Comparison of ENCODE assay signal across 22 cellular contexts in the genomic region with DNA sequence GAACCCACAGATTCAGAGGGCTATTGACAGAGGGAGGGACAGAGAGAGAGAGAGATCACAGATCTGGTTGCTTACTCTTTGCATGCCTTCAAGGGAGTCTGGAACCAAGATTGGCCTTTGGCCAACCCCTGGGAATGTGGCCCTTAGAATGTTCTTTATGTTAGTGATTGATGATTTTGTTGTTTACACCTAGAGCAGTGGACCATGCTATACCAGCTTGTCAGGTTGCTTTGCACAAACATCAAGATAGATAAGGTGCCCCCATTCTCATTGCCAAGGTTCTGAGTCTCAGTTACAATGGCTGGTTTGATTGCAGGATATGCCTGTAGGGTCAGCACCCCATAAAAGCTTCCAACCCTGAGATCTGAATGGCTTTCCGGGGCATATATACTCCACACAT. TPM values are rescaled to one million over a fixed set of nuclear protein-coding genes. Genes with fewer than 3 reads are reported as not detected.
DNase-seq lines count a peak whose midpoint lies in the region; ATAC-seq and TF ChIP-seq lines count a peak whose summit lies in the region.
"Had no signal": no experiment of that assay in that cellular context is flagged by ENCODE, and none has a peak within 500 bp of the region (broad histone marks: within the 10 kb centered on the region; RNA-seq: fewer than 3 reads in every experiment).

No MANE protein-coding gene starts in this region.

- CTCF ChIA-PET in IMR-90 (lab: Yijun Ruan, JAX): no interaction called here
- CTCF ChIA-PET in activated CD4-positive, alpha-beta T cell treated with anti-CD3 and anti-CD28 coated beads for 36 hours (lab: Charles Lee): interaction anchor here (0.9 to 1.6 kb wide), 4 partner anchors 9 to 183 kb away, joined by 3 to 6 read pairs (median 5); no protein-coding TSS in a partner anchor

- no peak overlapping the region for H2AFZ ChIP-seq in IMR-90 (replicated peaks; ENCODE audit: low read length, poor library complexity)
- H2AFZ ChIP-seq: GM23248 had no signal

- POLR2A ChIA-PET in IMR-90 (lab: Charles Lee; ENCODE audit: unreplicated experiment): no interaction called here
- POLR2A ChIA-PET in activated CD4-positive, alpha-beta T cell treated with anti-CD3 and anti-CD28 coated beads for 36 hours (lab: Charles Lee): no interaction called here

- no peak overlapping the region for H4K8ac ChIP-seq in IMR-90 (ENCODE audit: low read depth in 2 of 2, low read length in 2 of 2)

- no peak overlapping the region for H3K4me3 ChIP-seq in IMR-90 (ENCODE audit: insufficient read depth, low read depth, low read length)
- H3K4me3 ChIP-seq: BLaER1 treated with 17β-estradiol and CSF1 and Interleukin-3, amounts not matched to agents 10 nM and 100 nM; GM23248 had no signal

- H3K4ac ChIP-seq in IMR-90 (ENCODE audit: low read depth, low read length): peak overlapping the region; percentile 17; the same call in 1 of the 2 replicates

- peak overlapping the region; percentile 23; the same call in 1 of the 2 replicates for H2BK20ac ChIP-seq in IMR-90 (ENCODE audit: low read depth, low read length)

- intact Hi-C loops in IMR-90 (cut with micrococcal nuclease): no loop called here
- intact Hi-C loops in activated CD4-positive, alpha-beta T cell treated with anti-CD3 and anti-CD28 coated beads for 36 hours (cut with DNase I, micrococcal nuclease): no loop called here

- no peak for TF ChIP-seq RAD21 in IMR-90 (IDR thresholded peaks at IDR 0.05; ENCODE audit: low read length)

- H3K9ac ChIP-seq in IMR-90 (ENCODE audit: low read depth, low read length): no peak overlapping the region
- H3K9ac ChIP-seq: BLaER1 treated with 17β-estradiol and CSF1 and Interleukin-3, amounts not matched to agents 10 nM and 100 nM; GM23248 had no signal

- H3K23ac ChIP-seq in IMR-90 (ENCODE audit: low read depth, low read length): no peak overlapping the region

- no peaks in the 10 kb centered on the region for H3K36me3 Mint-ChIP-seq in activated CD4-positive, alpha-beta T cell treated with anti-CD3 and anti-CD28 coated beads for 36 hours (ENCODE audit: low read depth)

- no peak overlapping the region for H2AK5ac ChIP-seq in IMR-90 (ENCODE audit: low read depth, low read length)

- no peak overlapping the region for H3K4me3 Mint-ChIP-seq in activated CD4-positive, alpha-beta T cell treated with anti-CD3 and anti-CD28 coated beads for 36 hours
- H3K4me3 Mint-ChIP-seq: CD8-positive, alpha-beta memory T cell; H9 had no signal

- no peak overlapping the region for H4K91ac ChIP-seq in IMR-90 (ENCODE audit: insufficient read depth, low read depth, low read length)

- TF ChIP-seq POLR2A in IMR-90 (IDR thresholded peaks at IDR 0.05; ENCODE audit: low read depth, low read length): no peak

- H3K14ac ChIP-seq in IMR-90 (replicated peaks; ENCODE audit: low read depth, low read length): no peak overlapping the region

- H3K9me3 ChIP-seq in IMR-90 (ENCODE audit: control insufficient read depth, insufficient read depth, low read length): no peaks in the 10 kb centered on the region

- dilution Hi-C loops in IMR-90 (cut with HindIII; ENCODE audit: low sequenced_read_pairs, unreplicated experiment): no loop called here

- H2AK9ac ChIP-seq in IMR-90 (replicated peaks; ENCODE audit: low read depth, low read length, poor library complexity): no peak overlapping the region

- 0 out of 2 replicates have a peak, but pooled peaks cover 3% of the 10 kb centered on the region for H3K9me1 ChIP-seq in IMR-90 (ENCODE audit: insufficient read depth, low read length)

- no peaks in the 10 kb centered on the region for H3K9me3 Mint-ChIP-seq in activated CD4-positive, alpha-beta T cell treated with anti-CD3 and anti-CD28 coated beads for 36 hours (ENCODE audit: low read depth)
- H3K9me3 Mint-ChIP-seq: CD8-positive, alpha-beta memory T cell had no signal

- H3K56ac ChIP-seq in IMR-90 (ENCODE audit: extremely low read depth, insufficient read depth, low read length): no peak overlapping the region

- H3K27ac Mint-ChIP-seq in activated CD4-positive, alpha-beta T cell treated with anti-CD3 and anti-CD28 coated beads for 36 hours: no peak overlapping the region
- H3K27ac Mint-ChIP-seq: CD8-positive, alpha-beta memory T cell; H9 had no signal

- H3K4me1 Mint-ChIP-seq in activated CD4-positive, alpha-beta T cell treated with anti-CD3 and anti-CD28 coated beads for 36 hours: no peaks in the 10 kb centered on the region
- H3K4me1 Mint-ChIP-seq: CD8-positive, alpha-beta memory T cell; H9 had no signal

- in situ Hi-C loops in IMR-90 (cut with MboI; ENCODE audit: low sequenced_read_pairs): loop anchor here (10.0 kb wide), 1 partner anchor 541 kb away; no protein-coding TSS in a partner anchor

- no peak for TF ChIP-seq CTCF in IMR-90 (conservative IDR thresholded peaks at IDR 0.05; ENCODE audit: low read depth, low read length)

- H4K20me1 ChIP-seq in IMR-90 (ENCODE audit: insufficient read depth, low read length): no peaks in the 10 kb centered on the region
- H4K20me1 ChIP-seq: BLaER1 treated with 17β-estradiol and CSF1 and Interleukin-3, amounts not matched to agents 10 nM and 100 nM had no signal

- no peaks in the 10 kb centered on the region for H3K36me3 ChIP-seq in IMR-90 (ENCODE audit: control insufficient read depth, insufficient read depth, low read length)
- H3K36me3 ChIP-seq: BLaER1 treated with 17β-estradiol and CSF1 and Interleukin-3, amounts not matched to agents 10 nM and 100 nM had no signal

- no peak overlapping the region; the same call in 1 of the 2 replicates for H3K18ac ChIP-seq in IMR-90 (ENCODE audit: low read depth, low read length)

- DNase-seq in DMS53 (lab: John Stamatoyannopoulos, UW) (peak; percentile 12), DMS53 treated with DMSO at 0.1 percent for 48 hours (lab: John Stamatoyannopoulos, UW; ENCODE audit: unreplicated experiment) (no peak), IMR-90 (no peak), kidney glomerular epithelial cell (lab: John Stamatoyannopoulos, UW) (peak; percentile 2), ureter (ENCODE audit: low spot score) (peak; percentile 50), dermis blood vessel endothelial cell (no peak)
- no peak for DNase-seq in activated CD4-positive, alpha-beta T cell treated with anti-CD3 and anti-CD28 coated beads for 36 hours
- no peak for DNase-seq in stimulated activated CD8-positive, alpha-beta memory T cell treated with anti-CD3 and anti-CD28 coated beads, Interleukin-4, amount 100 ng/mL, for 48 hours
- DNase-seq: CD8-positive, alpha-beta memory T cell; DND-41; GM23248; H9; MM.1S; NCI-H1092; NCI-H1436; NCI-H187 treated with DMSO at 0.1 percent for 48 hours; NCI-H2107; NCI-H524 treated with DMSO at 0.1 percent for 48 hours had no signal

- H3K27me3 Mint-ChIP-seq in activated CD4-positive, alpha-beta T cell treated with anti-CD3 and anti-CD28 coated beads for 36 hours: peaks cover 6% of the 10 kb centered on the region

- peaks cover 7% of the 10 kb centered on the region for H3K4me1 ChIP-seq in IMR-90 (ENCODE audit: control insufficient read depth, insufficient read depth, low read length)
- H3K4me1 ChIP-seq: BLaER1 treated with 17β-estradiol and CSF1 and Interleukin-3, amounts not matched to agents 10 nM and 100 nM had no signal

- H2BK120ac ChIP-seq in IMR-90 (ENCODE audit: low read depth, low read length): 0 out of 2 replicates have a peak overlapping the region, but pooled peaks have one; percentile 35

- no peak for ATAC-seq in IMR-90 (ENCODE audit: low read depth)
- ATAC-seq in activated CD4-positive, alpha-beta T cell treated with anti-CD3 and anti-CD28 coated beads for 36 hours: no peak
- ATAC-seq: Right ventricle myocardium inferior had no signal

- H3K27ac ChIP-seq in IMR-90 (ENCODE audit: insufficient read depth, low read length): no peak overlapping the region
- H3K27ac ChIP-seq: 22Rv1; BLaER1 treated with 17β-estradiol and CSF1 and Interleukin-3, amounts not matched to agents 10 nM and 100 nM; GM23248 had no signal

- no peaks in the 10 kb centered on the region for H3K79me1 ChIP-seq in IMR-90 (ENCODE audit: low read depth in 1 of 2, low read length in 2 of 2)

- peak overlapping the region; percentile 60; the same call in 2 of the 3 replicates for H2BK15ac ChIP-seq in IMR-90 (ENCODE audit: low read depth, low read length)

- H3K27me3 ChIP-seq in IMR-90 (ENCODE audit: control insufficient read depth, insufficient read depth, low read length): no peaks in the 10 kb centered on the region
- H3K27me3 ChIP-seq: BLaER1 treated with 17β-estradiol and CSF1 and Interleukin-3, amounts not matched to agents 10 nM and 100 nM had no signal

- H3K4me2 ChIP-seq in IMR-90 (ENCODE audit: low read depth, low read length): no peak overlapping the region
- H3K4me2 ChIP-seq: BLaER1 treated with 17β-estradiol and CSF1 and Interleukin-3, amounts not matched to agents 10 nM and 100 nM had no signal

- no peak overlapping the region for H2BK5ac ChIP-seq in IMR-90 (ENCODE audit: low read depth, low read length, poor library complexity, severe bottlenecking)

- BruUV-seq in IMR-90 (replicated peaks; lab: Mats Ljungman, UMichigan): no TSS peak

- no CpG with 5 or more reads among the region's 1 CpG for WGBS in IMR-90 (ENCODE audit: extremely low coverage in 2 of 2, insufficient read length in 1 of 2), 2 experiments

- no peak overlapping the region for H4K5ac ChIP-seq in IMR-90 (ENCODE audit: low read depth, low read length)

TF ChIP-seq in IMR-90, 13 proteins besides CTCF, POLR2A, EP300 and RAD21 (continues in another document):
- TF ChIP-seq CEBPB (IDR thresholded peaks at IDR 0.05; ENCODE audit: low read depth, low read length) (no peak), MAFK (IDR thresholded peaks at IDR 0.05; ENCODE audit: low read depth, low read length) (no peak), RFX5 (IDR thresholded peaks at IDR 0.05; ENCODE audit: low read depth, low read length) (no peak), MXI1 (IDR thresholded peaks at IDR 0.05; ENCODE audit: borderline replicate concordance, low read depth, low read length) (no peak), FOS (IDR thresholded peaks at IDR 0.05; ENCODE audit: low read depth, low read length) (no peak), BHLHE40 (IDR thresholded peaks at IDR 0.05; ENCODE audit: low read depth, low read length) (no peak), RCOR1 (IDR thresholded peaks at IDR 0.05; ENCODE audit: insufficient replicate concordance, low read length) (no peak), CHD1 (IDR thresholded peaks at IDR 0.05; ENCODE audit: low read depth, low read length) (no peak), NFE2L2 (IDR thresholded peaks at IDR 0.05; ENCODE audit: low read depth, low read length) (no peak)

RNA-seq across cellular contexts. Expression of gene SLC2A12, which starts 53.5 kb away (rescaled TPM):
- 11.5 and 12.5 TPM in 2 replicates for total RNA-seq in IMR-90 (2012; rRNA removed)
- polyA plus RNA-seq in IMR-90 (2012; rRNA removed): 4.8 and 5.8 TPM in 2 replicates
- polyA plus RNA-seq in IMR-90 (2012; cell fraction: cytosol; rRNA removed): 1.6 and 2.4 TPM in 2 replicates
- polyA plus RNA-seq in IMR-90 (2012; cell fraction: nucleus; rRNA removed; ENCODE audit: low replicate concordance): 0.59 and 3.6 TPM in 2 replicates
- 2.6 TPM for total RNA-seq in ureter
- under 1 TPM; 0.33 to 0.41 TPM for total RNA-seq in activated CD4-positive, alpha-beta T cell treated with anti-CD3 and anti-CD28 coated beads for 36 hours
- 34.9 and 43.1 TPM in 2 replicates for total RNA-seq in dermis blood vessel endothelial cell
- total RNA-seq: CD8-positive, alpha-beta memory T cell; T-helper 1 cell treated with Interleukin-12 subunit alpha and Interleukin-12 subunit beta and Interleukin-4 antibody, amounts not matched to agents 30 ng/mL and 1 ng/mL, for 36 hours had no signal
- polyA plus RNA-seq: CD8-positive, alpha-beta memory T cell had no signal

Comparison
In these comparisons a context has a peak if more than half of its experiments do, and no peak if none do; other contexts are left out.
1. DNase-seq: peak in DMS53 (single experiment), kidney glomerular epithelial cell (single experiment) and ureter (single experiment); none in DMS53 treated with DMSO at 0.1 percent for 48 hours (single experiment), IMR-90 (single experiment), activated CD4-positive, alpha-beta T cell treated with anti-CD3 and anti-CD28 coated beads for 36 hours (single experiment), stimulated activated CD8-positive, alpha-beta memory T cell treated with anti-CD3 and anti-CD28 coated beads, Interleukin-4, amount 100 ng/mL, for 48 hours (single experiment) and dermis blood vessel endothelial cell (single experiment).